In the genomic region with DNA sequence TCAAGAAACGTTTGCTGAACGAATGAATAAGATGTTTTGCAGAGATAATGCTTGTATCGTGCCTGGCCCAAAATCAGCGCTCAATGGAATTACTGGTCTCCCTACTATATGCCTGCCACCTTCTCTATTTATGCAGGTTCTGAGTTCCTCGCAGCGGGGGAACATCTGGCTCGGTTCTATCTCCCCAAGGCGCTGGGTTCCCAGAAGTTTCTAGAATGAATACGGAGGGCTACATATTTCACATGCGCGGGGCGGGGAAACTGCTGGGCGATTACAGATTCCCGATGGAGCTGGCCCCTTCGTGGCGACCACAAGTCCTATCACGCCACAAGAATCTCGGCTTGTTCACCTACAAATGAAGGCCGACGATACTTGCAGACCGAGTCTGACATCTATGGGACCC, we compare ENCODE assay signal across 8 cellular contexts. TPM values are rescaled to one million over a fixed set of nuclear protein-coding genes. Genes with fewer than 3 reads are reported as not detected.
DNase-seq lines count a peak whose midpoint lies in the region; ATAC-seq, FAIRE-seq and TF ChIP-seq lines count a peak whose summit lies in the region.

No MANE protein-coding gene starts in this region.

- H3K9ac ChIP-seq in NT2/D1 (ENCODE audit: insufficient read length, low read depth) (peak overlapping the region; percentile 99), endothelial cell of umbilical vein (replicated peaks; ENCODE audit: extremely low read depth, insufficient read depth, low read length) (peak overlapping the region; percentile 87)

- H3K9me3 ChIP-seq in NT2/D1 (ENCODE audit: insufficient read depth, low read length), result no peaks in the 10 kb centered on the region
- H3K9me3 ChIP-seq in endothelial cell of umbilical vein (replicated peaks; ENCODE audit: control insufficient read depth, insufficient read depth, low read length), result no peaks in the 10 kb centered on the region

- ATAC-seq in GM21825 (IDR thresholded peaks at IDR 0.05; ENCODE audit: unreplicated experiment) (peak; percentile 14), GM18861 (IDR thresholded peaks at IDR 0.05; ENCODE audit: unreplicated experiment) (no peak)

- H3K36me3 ChIP-seq in NT2/D1 (ENCODE audit: insufficient read depth, insufficient read length, low read length), result peaks cover 12% of the 10 kb centered on the region
- H3K36me3 ChIP-seq in endothelial cell of umbilical vein (ENCODE audit: control insufficient read depth in 2 of 2, extremely low read depth in 1 of 2, insufficient read depth in 2 of 2, low read length in 2 of 2), result peaks cover 3% of the 10 kb centered on the region in 2 experiments

- H3K4me3 ChIP-seq in NT2/D1 (ENCODE audit: insufficient read length, low read depth), result peak overlapping the region; percentile 98
- peak overlapping the region; percentile 67 to 92 (median 90) for H3K4me3 ChIP-seq in endothelial cell of umbilical vein (replicated peaks in 1 of 3; ENCODE audit: insufficient read depth in 1 of 3, low read depth in 1 of 3, low read length in 3 of 3)

- no peaks in the 10 kb centered on the region for H3K9me3 Mint-ChIP-seq in CD14-positive monocyte
- no peaks in the 10 kb centered on the region for H3K9me3 Mint-ChIP-seq in neural crest cell

- H4K20me1 ChIP-seq in endothelial cell of umbilical vein (replicated peaks; ENCODE audit: control insufficient read depth, extremely low read depth, insufficient read depth, low read length), result no peaks in the 10 kb centered on the region

- H3K4me1 Mint-ChIP-seq in CD14-positive monocyte (peaks cover 30% of the 10 kb centered on the region), neural crest cell (peaks cover 38% of the 10 kb centered on the region)

- peak overlapping the region; percentile 86 to 93 (median 89) for H3K27ac Mint-ChIP-seq in CD14-positive monocyte
- H3K27ac Mint-ChIP-seq in neural crest cell (ENCODE audit: unreplicated experiment), result peak overlapping the region; percentile 78

- DNase-seq in CD14-positive monocyte (ENCODE audit: low spot score) (no peak), NT2/D1 (ENCODE audit: low read depth, low spot score) (no peak), endothelial cell of umbilical vein (ENCODE audit: low read depth, low spot score) (no peak), neural crest cell (ENCODE audit: low read depth, low spot score) (no peak), NCI-H1417 treated with DMSO at 0.1 percent for 48 hours (lab: John Stamatoyannopoulos, UW) (no peak), HuH-7 (ENCODE audit: low spot score) (no peak)

- FAIRE-seq in endothelial cell of umbilical vein (lab: Jason Lieb, UNC), result no peak

- TF ChIP-seq POLR2A in endothelial cell of umbilical vein (IDR thresholded peaks at IDR 0.05; ENCODE audit: low read depth, low read length), result no peak

- intact Hi-C loops in CD14-positive monocyte (cut with micrococcal nuclease), result loop anchor here (1.0 to 10.0 kb wide), 6 partner anchors 22 to 240 kb away; partner anchors contain the start of genes ABCC5 (in 2 of the 2), ABCF3 (in 1 of the 2) and AP2M1 (in 1 of the 2)
- intact Hi-C loops in endothelial cell of umbilical vein (cut with micrococcal nuclease), result loop anchor here (1.0 to 2.0 kb wide), 6 partner anchors 21 to 239 kb away; partner anchors contain the start of genes ABCC5, ABCF3 and DVL3

- BruUV-seq in endothelial cell of umbilical vein (replicated peaks; lab: Mats Ljungman, UMichigan), result TSS peak; percentile 80

- CTCF ChIA-PET in endothelial cell of umbilical vein (lab: Charles Lee), result interaction anchor here (0.9 to 2.9 kb wide), 14 partner anchors 10 to 250 kb away, joined by 3 to 18 read pairs (median 6); partner anchors contain the start of genes DVL3, FAM131A and PARL

- peak overlapping the region; percentile 91 for H3K4me2 ChIP-seq in endothelial cell of umbilical vein (ENCODE audit: insufficient read depth, low read length)

- H3K27ac ChIP-seq in endothelial cell of umbilical vein (ENCODE audit: insufficient read depth, low read depth, low read length), result peak overlapping the region; percentile 0

- no peak for TF ChIP-seq CTCF in CD14-positive monocyte (IDR thresholded peaks at IDR 0.05)
- no peak for TF ChIP-seq CTCF in endothelial cell of umbilical vein (IDR thresholded peaks at IDR 0.05; ENCODE audit: extremely low read depth in 1 of 2, insufficient read depth in 1 of 2, low read depth in 1 of 2, low read length in 2 of 2)
- TF ChIP-seq CTCF in neural crest cell (conservative IDR thresholded peaks at IDR 0.05), result no peak

- peaks cover 9 to 22% of the 10 kb centered on the region in 2 donors for H3K36me3 Mint-ChIP-seq in CD14-positive monocyte
- H3K36me3 Mint-ChIP-seq in neural crest cell (ENCODE audit: low read depth), result no peaks in the 10 kb centered on the region

- H3K4me1 ChIP-seq in NT2/D1 (ENCODE audit: insufficient read depth, insufficient read length) (no peaks in the 10 kb centered on the region), endothelial cell of umbilical vein (ENCODE audit: control insufficient read depth, extremely low read depth, insufficient read depth, low read length) (peaks cover 27% of the 10 kb centered on the region)

- H3K27me3 ChIP-seq in NT2/D1 (ENCODE audit: insufficient read depth, insufficient read length), result no peaks in the 10 kb centered on the region
- no peaks in the 10 kb centered on the region for H3K27me3 ChIP-seq in endothelial cell of umbilical vein (ENCODE audit: control insufficient read depth in 2 of 2, insufficient read depth in 2 of 2, low read length in 2 of 2)

- H3K4me3 Mint-ChIP-seq in CD14-positive monocyte (peak overlapping the region; percentile 94 to 97), neural crest cell (peak overlapping the region; percentile 94)

- no peaks in the 10 kb centered on the region for H3K9me1 ChIP-seq in endothelial cell of umbilical vein (replicated peaks; ENCODE audit: control insufficient read depth, extremely low read depth, insufficient read depth, low read length)

- POLR2A ChIA-PET in endothelial cell of umbilical vein (lab: Charles Lee), result no interaction called here

- peak overlapping the region; percentile 49 for H2AFZ ChIP-seq in endothelial cell of umbilical vein (ENCODE audit: low read depth, low read length)

- H3K79me2 ChIP-seq in endothelial cell of umbilical vein (ENCODE audit: control insufficient read depth, insufficient read depth, low read length), result peaks cover 31% of the 10 kb centered on the region

- peaks cover 0 to 4% (median 0%) of the 10 kb centered on the region in 3 donors for H3K27me3 Mint-ChIP-seq in CD14-positive monocyte (ENCODE audit: low read depth in 3 of 3)
- peaks cover 5% of the 10 kb centered on the region for H3K27me3 Mint-ChIP-seq in neural crest cell (ENCODE audit: low read depth)

- dilution Hi-C loops in endothelial cell of umbilical vein (cut with MboI; ENCODE audit: extremely low pct_ligation_motif_present, low sequenced_read_pairs), result no loop called here

RNA-seq across cellular contexts. Expression of gene EIF2B5, which starts 0.4 kb away (rescaled TPM):
- polyA plus RNA-seq in CD14-positive monocyte, result 10 to 100 TPM; 22.7 to 24.1 TPM
- 38.8 and 44.7 TPM in 2 replicates for total RNA-seq in endothelial cell of umbilical vein
- 35.5 and 42.7 TPM in 2 replicates for polyA plus RNA-seq in endothelial cell of umbilical vein
- 36.0 and 37.3 TPM in 2 replicates for polyA plus RNA-seq in endothelial cell of umbilical vein (2011; cell fraction: cytosol; rRNA removed)
- 124 and 139 TPM in 2 replicates for polyA plus RNA-seq in endothelial cell of umbilical vein (2011; cell fraction: nucleus; rRNA removed)
- 23.2 and 31.6 TPM in 2 replicates for polyA plus RNA-seq in endothelial cell of umbilical vein (2012)
- 42.7 and 48.8 TPM in 2 replicates for polyA minus RNA-seq in endothelial cell of umbilical vein
- polyA minus RNA-seq in endothelial cell of umbilical vein (2011; cell fraction: cytosol; rRNA and poly(A)+ RNA removed), result 28.1 TPM
- 37.7 and 38.1 TPM in 2 replicates for polyA minus RNA-seq in endothelial cell of umbilical vein (2011; cell fraction: nucleus; rRNA and poly(A)+ RNA removed)
- total RNA-seq in neural crest cell, result 54.8 and 57.7 TPM in 2 replicates

RNA-seq across cellular contexts. Expression of gene DVL3, which starts 20.4 kb away (rescaled TPM):
- polyA plus RNA-seq in CD14-positive monocyte, result 1 to 10 TPM; 4.5 to 9.4 TPM
- total RNA-seq in endothelial cell of umbilical vein, result 59.0 and 61.3 TPM in 2 replicates
- 41.2 and 43.8 TPM in 2 replicates for polyA plus RNA-seq in endothelial cell of umbilical vein
- 21.0 and 24.5 TPM in 2 replicates for polyA plus RNA-seq in endothelial cell of umbilical vein (2011; cell fraction: cytosol; rRNA removed)
- polyA plus RNA-seq in endothelial cell of umbilical vein (2011; cell fraction: nucleus; rRNA removed), result 110 and 132 TPM in 2 replicates
- polyA plus RNA-seq in endothelial cell of umbilical vein (2012), result 35.4 and 36.5 TPM in 2 replicates
- polyA minus RNA-seq in endothelial cell of umbilical vein, result 57.5 and 58.3 TPM in 2 replicates
- polyA minus RNA-seq in endothelial cell of umbilical vein (2011; cell fraction: cytosol; rRNA and poly(A)+ RNA removed), result 46.0 TPM
- polyA minus RNA-seq in endothelial cell of umbilical vein (2011; cell fraction: nucleus; rRNA and poly(A)+ RNA removed), result 40.9 and 49.7 TPM in 2 replicates
- 90.9 and 93.8 TPM in 2 replicates for total RNA-seq in neural crest cell

RNA-seq across cellular contexts. Expression of gene HTR3E, which starts 37.9 kb away (rescaled TPM):
- polyA plus RNA-seq in CD14-positive monocyte, result not detected
- not detected in 2 replicates for total RNA-seq in endothelial cell of umbilical vein
- not detected in 2 replicates for polyA plus RNA-seq in endothelial cell of umbilical vein
- polyA plus RNA-seq in endothelial cell of umbilical vein (2011; cell fraction: cytosol; rRNA removed), result not detected in 2 replicates
- polyA plus RNA-seq in endothelial cell of umbilical vein (2011; cell fraction: nucleus; rRNA removed), result not detected in 2 replicates
- polyA plus RNA-seq in endothelial cell of umbilical vein (2012), result not detected in 2 replicates
- polyA minus RNA-seq in endothelial cell of umbilical vein, result not detected in 2 replicates
- polyA minus RNA-seq in endothelial cell of umbilical vein (2011; cell fraction: cytosol; rRNA and poly(A)+ RNA removed), result not detected
- polyA minus RNA-seq in endothelial cell of umbilical vein (2011; cell fraction: nucleus; rRNA and poly(A)+ RNA removed), result not detected in 2 replicates
- not detected in 2 replicates for total RNA-seq in neural crest cell

RNA-seq across cellular contexts. Expression of gene AP2M1, which starts 39.9 kb away (rescaled TPM):
- 100 to 1,000 TPM; 283 to 295 TPM for polyA plus RNA-seq in CD14-positive monocyte
- total RNA-seq in endothelial cell of umbilical vein, result 400 and 431 TPM in 2 replicates
- 602 and 603 TPM in 2 replicates for polyA plus RNA-seq in endothelial cell of umbilical vein
- 496 and 577 TPM in 2 replicates for polyA plus RNA-seq in endothelial cell of umbilical vein (2011; cell fraction: cytosol; rRNA removed)
- polyA plus RNA-seq in endothelial cell of umbilical vein (2011; cell fraction: nucleus; rRNA removed), result 406 and 478 TPM in 2 replicates
- polyA plus RNA-seq in endothelial cell of umbilical vein (2012), result 522 and 611 TPM in 2 replicates
- polyA minus RNA-seq in endothelial cell of umbilical vein, result 444 and 455 TPM in 2 replicates
- polyA minus RNA-seq in endothelial cell of umbilical vein (2011; cell fraction: cytosol; rRNA and poly(A)+ RNA removed), result 181 TPM
- 99.3 and 131 TPM in 2 replicates for polyA minus RNA-seq in endothelial cell of umbilical vein (2011; cell fraction: nucleus; rRNA and poly(A)+ RNA removed)
- 271 and 289 TPM in 2 replicates for total RNA-seq in neural crest cell

RNA-seq across cellular contexts. Expression of gene ABCF3, which starts 51.3 kb away (rescaled TPM):
- polyA plus RNA-seq in CD14-positive monocyte (10 to 100 TPM; 13.5 to 13.9 TPM), endothelial cell of umbilical vein (73.4 and 93.9 TPM in 2 replicates)
- total RNA-seq in endothelial cell of umbilical vein (65.6 and 68.8 TPM in 2 replicates), neural crest cell (63.9 and 67.3 TPM in 2 replicates)
- polyA plus RNA-seq in endothelial cell of umbilical vein (2011; cell fraction: cytosol; rRNA removed), result 45.0 and 49.5 TPM in 2 replicates
- 207 and 224 TPM in 2 replicates for polyA plus RNA-seq in endothelial cell of umbilical vein (2011; cell fraction: nucleus; rRNA removed)
- polyA plus RNA-seq in endothelial cell of umbilical vein (2012), result 34.2 and 44.9 TPM in 2 replicates
- polyA minus RNA-seq in endothelial cell of umbilical vein, result 122 and 126 TPM in 2 replicates
- polyA minus RNA-seq in endothelial cell of umbilical vein (2011; cell fraction: cytosol; rRNA and poly(A)+ RNA removed), result 69.3 TPM
- 68.6 and 77.4 TPM in 2 replicates for polyA minus RNA-seq in endothelial cell of umbilical vein (2011; cell fraction: nucleus; rRNA and poly(A)+ RNA removed)
